15 cellular contexts compared by ENCODE assay signal in the genomic region with DNA sequence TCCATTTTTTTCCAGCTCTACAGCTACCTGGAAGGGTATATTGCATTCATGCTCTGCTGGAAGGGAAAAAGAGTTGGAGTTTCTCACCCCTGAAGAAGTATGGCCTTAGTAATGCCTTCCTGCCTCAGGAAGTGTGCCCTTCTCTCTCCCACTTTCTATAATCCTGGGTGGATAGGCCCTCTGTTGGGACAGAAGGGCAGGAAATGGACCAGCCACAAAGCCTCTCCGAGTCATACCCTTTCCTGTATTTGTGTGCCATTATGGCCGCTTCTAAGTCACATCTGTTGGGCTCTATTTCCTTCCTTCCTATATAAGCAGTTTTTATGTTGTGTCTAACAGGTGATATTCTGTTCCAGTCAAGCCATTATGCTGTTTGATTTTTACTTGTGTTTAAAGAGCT.
DNase-seq lines count a peak whose midpoint lies in the region; ATAC-seq, FAIRE-seq and TF ChIP-seq lines count a peak whose summit lies in the region.
"Had no signal": no experiment of that assay in that cellular context is flagged by ENCODE, and none has a peak within 500 bp of the region (broad histone marks: within the 10 kb centered on the region; RNA-seq: fewer than 3 reads in every experiment).

No MANE protein-coding gene starts in this region.

- dilution Hi-C loops in endothelial cell of umbilical vein (cut with MboI; ENCODE audit: extremely low pct_ligation_motif_present, low sequenced_read_pairs), result no loop called here

- no peaks in the 10 kb centered on the region for H3K79me2 ChIP-seq in endothelial cell of umbilical vein (ENCODE audit: control insufficient read depth, insufficient read depth, low read length)

- no peak overlapping the region for H3K27ac ChIP-seq in A673 (ENCODE audit: low read depth, low read length, poor library complexity, severe bottlenecking)
- H3K27ac ChIP-seq in SJCRH30, result no peak overlapping the region
- no peak overlapping the region for H3K27ac ChIP-seq in endothelial cell of umbilical vein (ENCODE audit: insufficient read depth, low read depth, low read length)
- H3K27ac ChIP-seq in CD8-positive, alpha-beta memory T cell (ENCODE audit: low read depth, low read length), result no peak overlapping the region

- no peak overlapping the region for H3K4me3 Mint-ChIP-seq in CD8-positive, alpha-beta memory T cell
- no peak overlapping the region for H3K4me3 Mint-ChIP-seq in osteocyte (ENCODE audit: unreplicated experiment)
- H3K4me3 Mint-ChIP-seq: CD4-positive, CD25-positive, alpha-beta regulatory T cell had no signal

- H3K36me3 Mint-ChIP-seq in CD8-positive, alpha-beta memory T cell, result no peaks in the 10 kb centered on the region
- peaks cover 36% of the 10 kb centered on the region for H3K36me3 Mint-ChIP-seq in osteocyte (ENCODE audit: unreplicated experiment)
- H3K36me3 Mint-ChIP-seq: CD4-positive, CD25-positive, alpha-beta regulatory T cell had no signal

- CTCF ChIA-PET in A673 (lab: Charles Lee) (no interaction called here), endothelial cell of umbilical vein (lab: Charles Lee) (interaction anchor here (0.8 to 1.0 kb wide), 2 partner anchors 101 to 231 kb away, joined by 3 read pairs; no protein-coding TSS in a partner anchor)
- CTCF ChIA-PET in CD8-positive, alpha-beta memory T cell (lab: Charles Lee), result no interaction called here

- ATAC-seq in HG03139 (IDR thresholded peaks at IDR 0.05; ENCODE audit: unreplicated experiment), result no peak
- ATAC-seq: GM12878, Right ventricle myocardium inferior had no signal

- FAIRE-seq in endothelial cell of umbilical vein (lab: Jason Lieb, UNC), result peak; percentile 65
- FAIRE-seq: A204.1, GM12878, GM18507 had no signal

- H3K9ac ChIP-seq in endothelial cell of umbilical vein (replicated peaks; ENCODE audit: extremely low read depth, insufficient read depth, low read length), result no peak overlapping the region

- BruUV-seq in A673 (replicated peaks; lab: Mats Ljungman, UMichigan) (no TSS peak), endothelial cell of umbilical vein (replicated peaks; lab: Mats Ljungman, UMichigan) (no TSS peak)

- no peaks in the 10 kb centered on the region for H3K9me1 ChIP-seq in endothelial cell of umbilical vein (replicated peaks; ENCODE audit: control insufficient read depth, extremely low read depth, insufficient read depth, low read length)

- TF ChIP-seq CTCF in A673 (conservative IDR thresholded peaks at IDR 0.05; ENCODE audit: low read depth, low read length) (no peak), endothelial cell of umbilical vein (IDR thresholded peaks at IDR 0.05; ENCODE audit: extremely low read depth in 1 of 2, insufficient read depth in 1 of 2, low read depth in 1 of 2, low read length in 2 of 2) (no peak), osteocyte (IDR thresholded peaks at IDR 0.05) (no peak)

- H3K9me3 Mint-ChIP-seq in CD8-positive, alpha-beta memory T cell, result no peaks in the 10 kb centered on the region
- no peaks in the 10 kb centered on the region for H3K9me3 Mint-ChIP-seq in osteocyte (ENCODE audit: unreplicated experiment)

- no peaks in the 10 kb centered on the region for H3K4me1 Mint-ChIP-seq in CD8-positive, alpha-beta memory T cell
- peaks cover 3% of the 10 kb centered on the region for H3K4me1 Mint-ChIP-seq in osteocyte (ENCODE audit: unreplicated experiment)
- H3K4me1 Mint-ChIP-seq: CD4-positive, CD25-positive, alpha-beta regulatory T cell had no signal

- H3K4me2 ChIP-seq in endothelial cell of umbilical vein (ENCODE audit: insufficient read depth, low read length), result peak overlapping the region; percentile 38

- H3K27me3 ChIP-seq in A673 (replicated peaks; ENCODE audit: insufficient read depth, low read depth, low read length, poor library complexity), result no peaks in the 10 kb centered on the region
- H3K27me3 ChIP-seq in SJCRH30, result no peaks in the 10 kb centered on the region
- no peaks in the 10 kb centered on the region for H3K27me3 ChIP-seq in endothelial cell of umbilical vein (ENCODE audit: control insufficient read depth in 2 of 2, insufficient read depth in 2 of 2, low read length in 2 of 2)
- no peaks in the 10 kb centered on the region for H3K27me3 ChIP-seq in CD8-positive, alpha-beta memory T cell (ENCODE audit: insufficient read depth, low read length, poor library complexity, severe bottlenecking)

- intact Hi-C loops in A673 (cut with micrococcal nuclease; ENCODE audit: unreplicated experiment), result no loop called here
- intact Hi-C loops in endothelial cell of umbilical vein (cut with micrococcal nuclease), result loop anchor here (2.0 kb wide), 1 partner anchor 36 kb away; no protein-coding TSS in a partner anchor

- DNase-seq in A673 (ENCODE audit: low spot score), result peak; percentile 24
- peak; percentile 3 for DNase-seq in Jurkat, Clone E6-1 (ENCODE audit: low read depth, low spot score)
- peak; percentile 3 to 14 for DNase-seq in SJCRH30
- peak; percentile 39 for DNase-seq in endothelial cell of umbilical vein (ENCODE audit: low read depth, low spot score)
- DNase-seq in DMS153 (lab: John Stamatoyannopoulos, UW), result no peak
- DNase-seq in CD8-positive, alpha-beta memory T cell, result no peak
- no peak for DNase-seq in osteocyte (ENCODE audit: extremely low spot score, unreplicated experiment)
- DNase-seq: CD4-positive, CD25-positive, alpha-beta regulatory T cell; H7; NCI-H345 had no signal

- H3K4me1 ChIP-seq in A673 (ENCODE audit: insufficient read depth, low read length, poor library complexity, severe bottlenecking) (no peaks in the 10 kb centered on the region), SJCRH30 (no peaks in the 10 kb centered on the region), endothelial cell of umbilical vein (ENCODE audit: control insufficient read depth, extremely low read depth, insufficient read depth, low read length) (peaks cover 12% of the 10 kb centered on the region)
- H3K4me1 ChIP-seq in CD8-positive, alpha-beta memory T cell (ENCODE audit: insufficient read depth, low read length), result no peaks in the 10 kb centered on the region

- TF ChIP-seq POLR2A in endothelial cell of umbilical vein (IDR thresholded peaks at IDR 0.05; ENCODE audit: low read depth, low read length), result no peak

- no peaks in the 10 kb centered on the region for H3K9me3 ChIP-seq in A673 (ENCODE audit: low read depth, low read length, poor library complexity, severe bottlenecking)
- no peaks in the 10 kb centered on the region for H3K9me3 ChIP-seq in SJCRH30 (replicated peaks)
- no peaks in the 10 kb centered on the region for H3K9me3 ChIP-seq in endothelial cell of umbilical vein (replicated peaks; ENCODE audit: control insufficient read depth, insufficient read depth, low read length)
- no peaks in the 10 kb centered on the region for H3K9me3 ChIP-seq in CD8-positive, alpha-beta memory T cell (ENCODE audit: low read length)

- H4K20me1 ChIP-seq in endothelial cell of umbilical vein (replicated peaks; ENCODE audit: control insufficient read depth, extremely low read depth, insufficient read depth, low read length), result no peaks in the 10 kb centered on the region

- no peaks in the 10 kb centered on the region for H3K36me3 ChIP-seq in A673 (ENCODE audit: insufficient read depth, low read length, poor library complexity, severe bottlenecking)
- H3K36me3 ChIP-seq in SJCRH30, result no peaks in the 10 kb centered on the region
- H3K36me3 ChIP-seq in endothelial cell of umbilical vein (ENCODE audit: control insufficient read depth in 2 of 2, extremely low read depth in 1 of 2, insufficient read depth in 2 of 2, low read length in 2 of 2), result peaks cover 0 to 3% of the 10 kb centered on the region in 2 experiments
- no peaks in the 10 kb centered on the region for H3K36me3 ChIP-seq in CD8-positive, alpha-beta memory T cell (ENCODE audit: insufficient read depth, low read length)

- H3K27me3 Mint-ChIP-seq in CD8-positive, alpha-beta memory T cell, result peaks cover 1 to 17% of the 10 kb centered on the region in 2 donors
- no peaks in the 10 kb centered on the region for H3K27me3 Mint-ChIP-seq in osteocyte (ENCODE audit: unreplicated experiment)

- H3K27ac Mint-ChIP-seq in CD8-positive, alpha-beta memory T cell, result no peak overlapping the region
- no peak overlapping the region for H3K27ac Mint-ChIP-seq in osteocyte (ENCODE audit: unreplicated experiment)
- H3K27ac Mint-ChIP-seq: CD4-positive, CD25-positive, alpha-beta regulatory T cell had no signal

- H3K4me3 ChIP-seq in A673 (ENCODE audit: low read depth, low read length, poor library complexity, severe bottlenecking), result no peak overlapping the region
- no peak overlapping the region for H3K4me3 ChIP-seq in Jurkat, Clone E6-1 (ENCODE audit: low read length)
- H3K4me3 ChIP-seq in SJCRH30, result no peak overlapping the region
- H3K4me3 ChIP-seq in endothelial cell of umbilical vein (replicated peaks in 1 of 3; ENCODE audit: insufficient read depth in 1 of 3, low read depth in 1 of 3, low read length in 3 of 3), result no peak overlapping the region
- H3K4me3 ChIP-seq in CD8-positive, alpha-beta memory T cell (ENCODE audit: low read length), result no peak overlapping the region
- H3K4me3 ChIP-seq: GM12878 had no signal

- POLR2A ChIA-PET in A673 (lab: Charles Lee; ENCODE audit: low non-redundant PET) (interaction anchor here (0.6 kb wide), 1 partner anchor 121 kb away, joined by 3 read pairs; no protein-coding TSS in a partner anchor), endothelial cell of umbilical vein (lab: Charles Lee) (interaction anchor here (0.5 kb wide), 1 partner anchor 31 kb away, joined by 4 read pairs; no protein-coding TSS in a partner anchor)
- POLR2A ChIA-PET in CD8-positive, alpha-beta memory T cell (lab: Charles Lee), result no interaction called here

- H2AFZ ChIP-seq in endothelial cell of umbilical vein (ENCODE audit: low read depth, low read length), result no peak overlapping the region

TF ChIP-seq in endothelial cell of umbilical vein, 7 proteins besides CTCF, POLR2A, EP300 and RAD21:
- TF ChIP-seq EZH2 (IDR thresholded peaks at IDR 0.05; ENCODE audit: borderline replicate concordance, low read depth, low read length, severe bottlenecking), result no peak
- peak; percentile 56 for TF ChIP-seq GATA2 (IDR thresholded peaks at IDR 0.05; ENCODE audit: insufficient read depth, insufficient read length, low read depth, low read length)
- peak; percentile 33 for TF ChIP-seq JUN (IDR thresholded peaks at IDR 0.05; ENCODE audit: borderline replicate concordance, insufficient read depth, insufficient read length, low read depth)
- TF ChIP-seq POLR2AphosphoS5 (IDR thresholded peaks at IDR 0.05; ENCODE audit: insufficient read depth, low read depth, low read length), result peak; percentile 70
- no peak for TF ChIP-seq MAX (IDR thresholded peaks at IDR 0.05; ENCODE audit: insufficient read depth, insufficient read length)
- TF ChIP-seq FOS (IDR thresholded peaks at IDR 0.05; ENCODE audit: borderline replicate concordance, insufficient read depth, low read length), result peak; percentile 88
- no peak for TF ChIP-seq MYC (IDR thresholded peaks at IDR 0.05; ENCODE audit: low read depth, low read length)

Comparison
In these comparisons a context has a peak if more than half of its experiments do, and no peak if none do; other contexts are left out.
1. DNase-seq: peak in A673 (single experiment), Jurkat, Clone E6-1 (single experiment), SJCRH30 (2 of 2) and endothelial cell of umbilical vein (single experiment); none in DMS153 (single experiment), CD8-positive, alpha-beta memory T cell (0 of 5) and osteocyte (single experiment).